4 cellular contexts compared by ENCODE assay signal in the genomic region with DNA sequence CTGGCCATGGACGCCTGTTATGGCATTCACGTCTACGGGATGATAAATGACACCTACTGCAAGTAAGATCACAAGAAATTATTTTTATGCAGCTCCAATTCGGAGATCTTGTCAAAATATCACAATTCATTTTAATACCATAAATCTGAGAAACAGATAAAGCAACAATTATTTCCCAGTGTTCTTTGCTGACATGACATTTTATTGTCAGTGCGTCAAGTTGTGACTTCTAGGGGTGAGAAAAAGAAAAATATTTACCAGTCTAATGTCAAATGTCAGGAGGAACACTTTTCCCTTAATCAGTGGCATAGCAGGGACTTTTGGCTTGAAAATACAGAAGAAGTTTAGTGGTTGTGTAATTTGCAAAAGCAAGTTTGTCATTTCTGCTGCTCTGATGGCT.
TF ChIP-seq lines count a peak whose summit lies in the region.

No MANE protein-coding gene starts in this region.

TF ChIP-seq in HepG2, 621 proteins besides CTCF, POLR2A, EP300 and RAD21:
- peak; percentile 92 for TF ChIP-seq MAFF (IDR thresholded peaks at IDR 0.05; ENCODE audit: low read depth, low read length)
- no peak for TF ChIP-seq PPARG (CRISPR knock-in tag; conservative IDR thresholded peaks at IDR 0.05)
- peak; percentile 86 to 95 for TF ChIP-seq MAFK (conservative IDR thresholded peaks at IDR 0.05 in 1 of 2, IDR thresholded peaks at IDR 0.05 in 1 of 2; ENCODE audit: low read length in 2 of 2)

TF ChIP-seq in IMR-90, 13 proteins besides CTCF, POLR2A, EP300 and RAD21:
- peak; percentile 93 for TF ChIP-seq MAFK (IDR thresholded peaks at IDR 0.05; ENCODE audit: low read depth, low read length)
- TF ChIP-seq, protein P1, sequence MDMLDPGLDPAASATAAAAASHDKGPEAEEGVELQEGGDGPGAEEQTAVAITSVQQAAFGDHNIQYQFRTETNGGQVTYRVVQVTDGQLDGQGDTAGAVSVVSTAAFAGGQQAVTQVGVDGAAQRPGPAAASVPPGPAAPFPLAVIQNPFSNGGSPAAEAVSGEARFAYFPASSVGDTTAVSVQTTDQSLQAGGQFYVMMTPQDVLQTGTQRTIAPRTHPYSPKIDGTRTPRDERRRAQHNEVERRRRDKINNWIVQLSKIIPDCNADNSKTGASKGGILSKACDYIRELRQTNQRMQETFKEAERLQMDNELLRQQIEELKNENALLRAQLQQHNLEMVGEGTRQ (IDR thresholded peaks at IDR 0.05; ENCODE audit: low read depth, low read length), result no peak

TF ChIP-seq in K562, 482 proteins besides CTCF, POLR2A, EP300 and RAD21 (continues in another document):
- TF ChIP-seq ZBTB1 (CRISPR knock-in tag; IDR thresholded peaks at IDR 0.05; ENCODE audit: borderline replicate concordance, low read depth), result no peak
- no peak for TF ChIP-seq MYC (IDR thresholded peaks at IDR 0.05; ENCODE audit: low read depth, low read length)
- TF ChIP-seq MYC (CRISPR knock-in tag; IDR thresholded peaks at IDR 0.05; ENCODE audit: borderline replicate concordance, low read depth), result no peak
- no peak for TF ChIP-seq TRIM24 (IDR thresholded peaks at IDR 0.05)
- TF ChIP-seq ZNF764 (CRISPR knock-in tag; IDR thresholded peaks at IDR 0.05; ENCODE audit: low read depth), result no peak
- TF ChIP-seq RBM25 (IDR thresholded peaks at IDR 0.05; ENCODE audit: low read depth, low read length, severe bottlenecking), result no peak
- TF ChIP-seq, protein P2, sequence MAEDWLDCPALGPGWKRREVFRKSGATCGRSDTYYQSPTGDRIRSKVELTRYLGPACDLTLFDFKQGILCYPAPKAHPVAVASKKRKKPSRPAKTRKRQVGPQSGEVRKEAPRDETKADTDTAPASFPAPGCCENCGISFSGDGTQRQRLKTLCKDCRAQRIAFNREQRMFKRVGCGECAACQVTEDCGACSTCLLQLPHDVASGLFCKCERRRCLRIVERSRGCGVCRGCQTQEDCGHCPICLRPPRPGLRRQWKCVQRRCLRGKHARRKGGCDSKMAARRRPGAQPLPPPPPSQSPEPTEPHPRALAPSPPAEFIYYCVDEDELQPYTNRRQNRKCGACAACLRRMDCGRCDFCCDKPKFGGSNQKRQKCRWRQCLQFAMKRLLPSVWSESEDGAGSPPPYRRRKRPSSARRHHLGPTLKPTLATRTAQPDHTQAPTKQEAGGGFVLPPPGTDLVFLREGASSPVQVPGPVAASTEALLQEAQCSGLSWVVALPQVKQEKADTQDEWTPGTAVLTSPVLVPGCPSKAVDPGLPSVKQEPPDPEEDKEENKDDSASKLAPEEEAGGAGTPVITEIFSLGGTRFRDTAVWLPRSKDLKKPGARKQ (CRISPR knock-in tag; IDR thresholded peaks at IDR 0.05), result no peak
- TF ChIP-seq KDM2B (CRISPR knock-in tag; IDR thresholded peaks at IDR 0.05), result no peak
- TF ChIP-seq, protein P3, sequence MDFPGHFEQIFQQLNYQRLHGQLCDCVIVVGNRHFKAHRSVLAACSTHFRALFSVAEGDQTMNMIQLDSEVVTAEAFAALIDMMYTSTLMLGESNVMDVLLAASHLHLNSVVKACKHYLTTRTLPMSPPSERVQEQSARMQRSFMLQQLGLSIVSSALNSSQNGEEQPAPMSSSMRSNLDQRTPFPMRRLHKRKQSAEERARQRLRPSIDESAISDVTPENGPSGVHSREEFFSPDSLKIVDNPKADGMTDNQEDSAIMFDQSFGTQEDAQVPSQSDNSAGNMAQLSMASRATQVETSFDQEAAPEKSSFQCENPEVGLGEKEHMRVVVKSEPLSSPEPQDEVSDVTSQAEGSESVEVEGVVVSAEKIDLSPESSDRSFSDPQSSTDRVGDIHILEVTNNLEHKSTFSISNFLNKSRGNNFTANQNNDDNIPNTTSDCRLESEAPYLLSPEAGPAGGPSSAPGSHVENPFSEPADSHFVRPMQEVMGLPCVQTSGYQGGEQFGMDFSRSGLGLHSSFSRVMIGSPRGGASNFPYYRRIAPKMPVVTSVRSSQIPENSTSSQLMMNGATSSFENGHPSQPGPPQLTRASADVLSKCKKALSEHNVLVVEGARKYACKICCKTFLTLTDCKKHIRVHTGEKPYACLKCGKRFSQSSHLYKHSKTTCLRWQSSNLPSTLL (IDR thresholded peaks at IDR 0.05), result no peak
- TF ChIP-seq MAFK (IDR thresholded peaks at IDR 0.05; ENCODE audit: low read length), result peak; percentile 70
- TF ChIP-seq TEAD2 (tag; IDR thresholded peaks at IDR 0.05), result no peak
- TF ChIP-seq ZNF79 (CRISPR knock-in tag; IDR thresholded peaks at IDR 0.05; ENCODE audit: low read depth), result no peak
- TF ChIP-seq TAF7 (tag; IDR thresholded peaks at IDR 0.05), result no peak
- TF ChIP-seq, protein P4, sequence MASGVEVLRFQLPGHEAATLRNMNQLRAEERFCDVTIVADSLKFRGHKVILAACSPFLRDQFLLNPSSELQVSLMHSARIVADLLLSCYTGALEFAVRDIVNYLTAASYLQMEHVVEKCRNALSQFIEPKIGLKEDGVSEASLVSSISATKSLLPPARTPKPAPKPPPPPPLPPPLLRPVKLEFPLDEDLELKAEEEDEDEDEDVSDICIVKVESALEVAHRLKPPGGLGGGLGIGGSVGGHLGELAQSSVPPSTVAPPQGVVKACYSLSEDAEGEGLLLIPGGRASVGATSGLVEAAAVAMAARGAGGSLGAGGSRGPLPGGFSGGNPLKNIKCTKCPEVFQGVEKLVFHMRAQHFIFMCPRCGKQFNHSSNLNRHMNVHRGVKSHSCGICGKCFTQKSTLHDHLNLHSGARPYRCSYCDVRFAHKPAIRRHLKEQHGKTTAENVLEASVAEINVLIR (CRISPR knock-in tag; IDR thresholded peaks at IDR 0.05), result no peak
- no peak for TF ChIP-seq SLC30A9 (CRISPR knock-in tag; IDR thresholded peaks at IDR 0.05)
- TF ChIP-seq ZNF143 (CRISPR knock-in tag; IDR thresholded peaks at IDR 0.05), result no peak
- TF ChIP-seq LCOR (CRISPR knock-in tag; IDR thresholded peaks at IDR 0.05), result no peak
- no peak for TF ChIP-seq SREBF2 (CRISPR knock-in tag; IDR thresholded peaks at IDR 0.05)
- peak; percentile 29; the same call in 1 of the 2 replicates for TF ChIP-seq C11orf30 (IDR thresholded peaks at IDR 0.05; ENCODE audit: low read depth)
- peak; percentile 54 for TF ChIP-seq ZNF316 (IDR thresholded peaks at IDR 0.05)
- no peak for TF ChIP-seq NR2C1 (IDR thresholded peaks at IDR 0.05)
- no peak for TF ChIP-seq NR2C1 (tag; IDR thresholded peaks at IDR 0.05)
- TF ChIP-seq CREBBP (IDR thresholded peaks at IDR 0.05; ENCODE audit: low read depth, low read length), result no peak
- TF ChIP-seq, protein P5, sequence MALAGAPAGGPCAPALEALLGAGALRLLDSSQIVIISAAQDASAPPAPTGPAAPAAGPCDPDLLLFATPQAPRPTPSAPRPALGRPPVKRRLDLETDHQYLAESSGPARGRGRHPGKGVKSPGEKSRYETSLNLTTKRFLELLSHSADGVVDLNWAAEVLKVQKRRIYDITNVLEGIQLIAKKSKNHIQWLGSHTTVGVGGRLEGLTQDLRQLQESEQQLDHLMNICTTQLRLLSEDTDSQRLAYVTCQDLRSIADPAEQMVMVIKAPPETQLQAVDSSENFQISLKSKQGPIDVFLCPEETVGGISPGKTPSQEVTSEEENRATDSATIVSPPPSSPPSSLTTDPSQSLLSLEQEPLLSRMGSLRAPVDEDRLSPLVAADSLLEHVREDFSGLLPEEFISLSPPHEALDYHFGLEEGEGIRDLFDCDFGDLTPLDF (CRISPR knock-in tag; IDR thresholded peaks at IDR 0.05), result no peak
- TF ChIP-seq SMAD3 (CRISPR knock-in tag; conservative IDR thresholded peaks at IDR 0.05), result no peak
- TF ChIP-seq MAFG (tag; conservative IDR thresholded peaks at IDR 0.05), result 0 out of 2 replicates have a peak, but pooled peaks have one; percentile 40

TF ChIP-seq in neural cell, 6 proteins besides CTCF, POLR2A, EP300 and RAD21:
- no peak for TF ChIP-seq POLR2AphosphoS5 (IDR thresholded peaks at IDR 0.05)
- no peak for TF ChIP-seq SMC3 (conservative IDR thresholded peaks at IDR 0.05; ENCODE audit: poor library complexity)
- TF ChIP-seq TAF1 (IDR thresholded peaks at IDR 0.05; ENCODE audit: low read depth), result no peak
- no peak for TF ChIP-seq EZH2 (IDR thresholded peaks at IDR 0.05; ENCODE audit: borderline replicate concordance, insufficient read depth, low read length, poor library complexity, severe bottlenecking)
- TF ChIP-seq, protein P6, sequence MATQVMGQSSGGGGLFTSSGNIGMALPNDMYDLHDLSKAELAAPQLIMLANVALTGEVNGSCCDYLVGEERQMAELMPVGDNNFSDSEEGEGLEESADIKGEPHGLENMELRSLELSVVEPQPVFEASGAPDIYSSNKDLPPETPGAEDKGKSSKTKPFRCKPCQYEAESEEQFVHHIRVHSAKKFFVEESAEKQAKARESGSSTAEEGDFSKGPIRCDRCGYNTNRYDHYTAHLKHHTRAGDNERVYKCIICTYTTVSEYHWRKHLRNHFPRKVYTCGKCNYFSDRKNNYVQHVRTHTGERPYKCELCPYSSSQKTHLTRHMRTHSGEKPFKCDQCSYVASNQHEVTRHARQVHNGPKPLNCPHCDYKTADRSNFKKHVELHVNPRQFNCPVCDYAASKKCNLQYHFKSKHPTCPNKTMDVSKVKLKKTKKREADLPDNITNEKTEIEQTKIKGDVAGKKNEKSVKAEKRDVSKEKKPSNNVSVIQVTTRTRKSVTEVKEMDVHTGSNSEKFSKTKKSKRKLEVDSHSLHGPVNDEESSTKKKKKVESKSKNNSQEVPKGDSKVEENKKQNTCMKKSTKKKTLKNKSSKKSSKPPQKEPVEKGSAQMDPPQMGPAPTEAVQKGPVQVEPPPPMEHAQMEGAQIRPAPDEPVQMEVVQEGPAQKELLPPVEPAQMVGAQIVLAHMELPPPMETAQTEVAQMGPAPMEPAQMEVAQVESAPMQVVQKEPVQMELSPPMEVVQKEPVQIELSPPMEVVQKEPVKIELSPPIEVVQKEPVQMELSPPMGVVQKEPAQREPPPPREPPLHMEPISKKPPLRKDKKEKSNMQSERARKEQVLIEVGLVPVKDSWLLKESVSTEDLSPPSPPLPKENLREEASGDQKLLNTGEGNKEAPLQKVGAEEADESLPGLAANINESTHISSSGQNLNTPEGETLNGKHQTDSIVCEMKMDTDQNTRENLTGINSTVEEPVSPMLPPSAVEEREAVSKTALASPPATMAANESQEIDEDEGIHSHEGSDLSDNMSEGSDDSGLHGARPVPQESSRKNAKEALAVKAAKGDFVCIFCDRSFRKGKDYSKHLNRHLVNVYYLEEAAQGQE (IDR thresholded peaks at IDR 0.05; ENCODE audit: borderline replicate concordance), result no peak
- TF ChIP-seq MXI1 (conservative IDR thresholded peaks at IDR 0.05; ENCODE audit: poor library complexity, severe bottlenecking), result no peak
TF ChIP-seq in neural cell: peak in this region for 0.
